16 cellular contexts compared by ENCODE assay signal in the genomic region with DNA sequence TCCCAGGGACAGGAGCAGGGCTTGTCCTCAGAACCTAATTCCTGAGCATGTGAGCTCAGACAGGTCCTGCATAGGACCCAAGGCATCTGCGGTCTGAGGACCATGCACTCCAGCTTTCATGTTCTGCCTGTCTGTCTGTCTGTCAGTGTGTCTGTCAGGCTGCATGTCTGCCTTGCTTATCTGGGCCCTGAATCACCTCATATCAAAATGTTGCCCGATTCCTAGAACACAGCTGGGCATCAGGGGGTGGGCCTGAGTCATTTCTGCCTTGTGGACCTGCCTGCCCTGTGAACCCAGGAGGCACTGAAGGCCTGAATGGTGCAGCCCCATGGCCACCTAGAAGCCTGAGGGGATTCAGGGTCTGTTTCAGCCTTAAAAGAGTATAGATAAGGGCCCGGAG. TPM values are rescaled to one million over a fixed set of nuclear protein-coding genes. Genes with fewer than 3 reads are reported as not detected.
DNase-seq lines count a peak whose midpoint lies in the region; ATAC-seq, FAIRE-seq and TF ChIP-seq lines count a peak whose summit lies in the region.
"Had no signal": no experiment of that assay in that cellular context is flagged by ENCODE, and none has a peak within 500 bp of the region (broad histone marks: within the 10 kb centered on the region; RNA-seq: fewer than 3 reads in every experiment).

No MANE protein-coding gene starts in this region.

- no peak overlapping the region for H3K4me3 ChIP-seq in A549
- no peak overlapping the region for H3K4me3 ChIP-seq in RWPE2 (ENCODE audit: severe bottlenecking)
- no peak overlapping the region for H3K4me3 ChIP-seq in kidney (ENCODE audit: low read length in 2 of 2)
- no peak overlapping the region for H3K4me3 ChIP-seq in GM23338

- POLR2A ChIA-PET in A549 (lab: Yijun Ruan, JAX) = no interaction called here

- 0 out of 3 replicates have a peak, but pooled peaks cover 6% of the 10 kb centered on the region for H3K4me1 ChIP-seq in A549
- peaks cover 4% of the 10 kb centered on the region for H3K4me1 ChIP-seq in RWPE2 (ENCODE audit: insufficient read depth, poor library complexity, severe bottlenecking)
- H3K4me1 ChIP-seq in kidney (ENCODE audit: control insufficient read depth in 1 of 2, insufficient read depth in 1 of 2, low read depth in 1 of 2, low read length in 2 of 2) = no peaks in the 10 kb centered on the region
- peaks cover 21% of the 10 kb centered on the region for H3K4me1 ChIP-seq in GM23338 (ENCODE audit: insufficient read depth)

- no peak overlapping the region for H3K9ac ChIP-seq in kidney (ENCODE audit: low read length in 2 of 2)

- H3K4me1 Mint-ChIP-seq in GM23338 = peaks cover 26% of the 10 kb centered on the region
- H3K4me1 Mint-ChIP-seq: T-cell had no signal

- H3K36me3 Mint-ChIP-seq in GM23338 (ENCODE audit: low read depth) = no peaks in the 10 kb centered on the region
- H3K36me3 Mint-ChIP-seq: T-cell had no signal

- 0 out of 6 replicates have a peak overlapping the region, but pooled peaks of 1 of the 2 experiments have one; percentile 29 for H3K27ac ChIP-seq in A549
- H3K27ac ChIP-seq in RWPE2 (ENCODE audit: poor library complexity, severe bottlenecking) = peak overlapping the region; percentile 20
- H3K27ac ChIP-seq in kidney (ENCODE audit: low read depth in 2 of 2, low read length in 2 of 2) = no peak overlapping the region
- H3K27ac ChIP-seq in GM23338 (ENCODE audit: low read depth) = no peak overlapping the region
- H3K27ac ChIP-seq: C4-2B had no signal

- no peaks in the 10 kb centered on the region for H4K20me1 ChIP-seq in GM23338 (replicated peaks; ENCODE audit: insufficient read depth)

- no peak for TF ChIP-seq RAD21 in A549 (conservative IDR thresholded peaks at IDR 0.05 in 1 of 2, IDR thresholded peaks at IDR 0.05 in 1 of 2)

- H3K9me2 ChIP-seq in GM23338 (ENCODE audit: insufficient read depth) = no peaks in the 10 kb centered on the region

- FAIRE-seq in A549 (lab: Jason Lieb, UNC) (no peak), HTR-8/SVneo (lab: Jason Lieb, UNC) (peak; percentile 49), kidney (lab: Jason Lieb, UNC) (no peak)
- FAIRE-seq: A204.1, GM19239 had no signal

- ATAC-seq in A549 = no peak; a peak in 1 of 6 replicates
- peak; percentile 17; the same call in 1 of the 3 replicates for ATAC-seq in RWPE2 (ENCODE audit: low read depth)
- ATAC-seq in GM23338 = no peak
- ATAC-seq: T-cell had no signal

- peak overlapping the region; percentile 32; the same call in 1 of the 3 replicates for H3K4me2 ChIP-seq in A549
- no peak overlapping the region for H3K4me2 ChIP-seq in GM23338

- H3F3A ChIP-seq in GM23338 (replicated peaks; ENCODE audit: low read depth) = peaks cover 5% of the 10 kb centered on the region

- CTCF ChIA-PET in A549 (lab: Yijun Ruan, JAX) = interaction anchor here (0.7 to 1.0 kb wide), 2 partner anchors 25 to 51 kb away, joined by 3 to 4 read pairs; no protein-coding TSS in a partner anchor

- H3K36me3 ChIP-seq in RWPE2 (ENCODE audit: low read depth) = no peaks in the 10 kb centered on the region
- no peaks in the 10 kb centered on the region for H3K36me3 ChIP-seq in kidney (ENCODE audit: control insufficient read depth in 1 of 2, insufficient read depth in 2 of 2, low read length in 2 of 2)
- no peaks in the 10 kb centered on the region for H3K36me3 ChIP-seq in GM23338 (ENCODE audit: insufficient read depth)

- no peak for TF ChIP-seq CTCF in A549 (IDR thresholded peaks at IDR 0.05)
- TF ChIP-seq CTCF in RWPE2 (IDR thresholded peaks at IDR 0.05; ENCODE audit: poor library complexity, severe bottlenecking) = no peak
- TF ChIP-seq CTCF in kidney (IDR thresholded peaks at IDR 0.05; ENCODE audit: borderline replicate concordance, extremely low read depth, insufficient read depth) = no peak
- TF ChIP-seq CTCF in GM23338 (conservative IDR thresholded peaks at IDR 0.05; ENCODE audit: low read depth in 2 of 2) = no peak

- no peak overlapping the region for H2AFZ ChIP-seq in GM23338

- DNase-seq in A549 (ENCODE audit: low read depth in 1 of 2, low spot score in 1 of 2) (no peak), HTR-8/SVneo (ENCODE audit: insufficient read length, low spot score) (no peak), RWPE2 (ENCODE audit: low spot score) (no peak), kidney (peak; percentile 33), GM23338 (ENCODE audit: low spot score) (no peak), NCI-H2107 (lab: John Stamatoyannopoulos, UW) (no peak), activated T-cell treated with anti-CD3 and anti-CD28 coated beads for 4 hours (no peak), DMS 273 treated with DMSO at 0.1 percent for 48 hours (lab: John Stamatoyannopoulos, UW) (no peak)
- DNase-seq: Karpas-422, NCI-H187, NCI-H446, NCI-H69, T-cell had no signal

- no peak overlapping the region for H3K4me3 Mint-ChIP-seq in GM23338
- H3K4me3 Mint-ChIP-seq: T-cell had no signal

- no peak for TF ChIP-seq EP300 in A549 (IDR thresholded peaks at IDR 0.05)

- no peaks in the 10 kb centered on the region for H3K79me2 ChIP-seq in GM23338 (replicated peaks; ENCODE audit: insufficient read depth)

- H3K27me3 ChIP-seq in RWPE2 (ENCODE audit: insufficient read depth, poor library complexity, severe bottlenecking) (no peaks in the 10 kb centered on the region), GM23338 (ENCODE audit: insufficient read depth) (no peaks in the 10 kb centered on the region)

- intact Hi-C loops in kidney (cut with DNase I) = no loop called here

- no peaks in the 10 kb centered on the region; the same call in 2 of the 3 replicates for H3K9me3 Mint-ChIP-seq in GM23338
- H3K9me3 Mint-ChIP-seq: T-cell had no signal

- TF ChIP-seq POLR2A in A549 (IDR thresholded peaks at IDR 0.05; ENCODE audit: low read length) = no peak

- no peak overlapping the region for H3K27ac Mint-ChIP-seq in GM23338
- H3K27ac Mint-ChIP-seq: T-cell had no signal

- WGBS in A549 (ENCODE audit: missing lambda C conversion rate) = 73% methylated on average over 3 of the region's 3 CpGs

- H3K9me3 ChIP-seq in A549 = no peaks in the 10 kb centered on the region
- H3K9me3 ChIP-seq in RWPE2 (ENCODE audit: severe bottlenecking) = no peaks in the 10 kb centered on the region
- no peaks in the 10 kb centered on the region for H3K9me3 ChIP-seq in kidney (ENCODE audit: control insufficient read depth in 1 of 2, low read length in 2 of 2)

- H3K27me3 Mint-ChIP-seq in GM23338 (ENCODE audit: insufficient read depth, low read depth, poor library complexity) = peaks cover 34% of the 10 kb centered on the region

TF ChIP-seq in A549, 52 proteins besides CTCF, POLR2A, EP300 and RAD21 (continues in another document):
- TF ChIP-seq ZC3H11A (IDR thresholded peaks at IDR 0.05) (no peak), CHD2 (IDR thresholded peaks at IDR 0.05; ENCODE audit: low read length, partially characterized antibody) (no peak)

TF ChIP-seq in GM23338, 12 proteins besides CTCF, POLR2A, EP300 and RAD21 (continues in another document):
- TF ChIP-seq, protein P1, sequence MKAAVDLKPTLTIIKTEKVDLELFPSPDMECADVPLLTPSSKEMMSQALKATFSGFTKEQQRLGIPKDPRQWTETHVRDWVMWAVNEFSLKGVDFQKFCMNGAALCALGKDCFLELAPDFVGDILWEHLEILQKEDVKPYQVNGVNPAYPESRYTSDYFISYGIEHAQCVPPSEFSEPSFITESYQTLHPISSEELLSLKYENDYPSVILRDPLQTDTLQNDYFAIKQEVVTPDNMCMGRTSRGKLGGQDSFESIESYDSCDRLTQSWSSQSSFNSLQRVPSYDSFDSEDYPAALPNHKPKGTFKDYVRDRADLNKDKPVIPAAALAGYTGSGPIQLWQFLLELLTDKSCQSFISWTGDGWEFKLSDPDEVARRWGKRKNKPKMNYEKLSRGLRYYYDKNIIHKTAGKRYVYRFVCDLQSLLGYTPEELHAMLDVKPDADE (IDR thresholded peaks at IDR 0.05) = no peak
- no peak for TF ChIP-seq EZH2phosphoT487 (IDR thresholded peaks at IDR 0.05; ENCODE audit: unreplicated experiment)
- TF ChIP-seq NANOG (IDR thresholded peaks at IDR 0.05; ENCODE audit: borderline replicate concordance) = no peak
- no peak for TF ChIP-seq JUNB (IDR thresholded peaks at IDR 0.05; ENCODE audit: unreplicated experiment)
- TF ChIP-seq STAT1 (IDR thresholded peaks at IDR 0.05; ENCODE audit: unreplicated experiment) = no peak
- TF ChIP-seq EZH2 (IDR thresholded peaks at IDR 0.05; ENCODE audit: low read depth, unreplicated experiment) = no peak
- no peak for TF ChIP-seq ZNF114 (CRISPR knock-in tag; IDR thresholded peaks at IDR 0.05)
- TF ChIP-seq ZNF331 (CRISPR knock-in tag; IDR thresholded peaks at IDR 0.05; ENCODE audit: low read depth) = no peak

RNA-seq across cellular contexts. Expression of a gene that starts 22.1 kb away (rescaled TPM):
- polyA plus RNA-seq in A549 (2011; rRNA removed) (21.4 and 25.3 TPM in 2 replicates), A549 (2017; fragmentation: RNase III; extraction: RNeasy Plus Mini Kit Qiagen cat#74134 plus additional on column Dnase treatment) (7.2 to 9.3 TPM (median 9.2 TPM) in 3 replicates), kidney (ENCODE audit: insufficient read depth, low read depth, low replicate concordance) (0.49 TPM), GM23338 (2016; fragmentation: Nextera tagmentation; extraction: Ambion mirVana) (0.16 TPM in 1 of 2 replicates, not detected in the other)
- polyA plus RNA-seq in A549 (2012; cell fraction: cytosol; rRNA removed) = 14.3 and 17.6 TPM in 2 replicates
- polyA plus RNA-seq in A549 (2012; cell fraction: nucleus; rRNA removed) = 13.8 and 22.1 TPM in 2 replicates
- polyA minus RNA-seq in A549 (2011; rRNA and poly(A)+ RNA removed) = 27.5 and 33.4 TPM in 2 replicates
- total RNA-seq in kidney = 3.7 TPM
- total RNA-seq in GM23338 (2014; rRNA removed; shearing (Covaris generic)) = 0.16 and 0.21 TPM in 2 replicates
